Comparison of ENCODE assay signal across 8 cellular contexts in the genomic region with DNA sequence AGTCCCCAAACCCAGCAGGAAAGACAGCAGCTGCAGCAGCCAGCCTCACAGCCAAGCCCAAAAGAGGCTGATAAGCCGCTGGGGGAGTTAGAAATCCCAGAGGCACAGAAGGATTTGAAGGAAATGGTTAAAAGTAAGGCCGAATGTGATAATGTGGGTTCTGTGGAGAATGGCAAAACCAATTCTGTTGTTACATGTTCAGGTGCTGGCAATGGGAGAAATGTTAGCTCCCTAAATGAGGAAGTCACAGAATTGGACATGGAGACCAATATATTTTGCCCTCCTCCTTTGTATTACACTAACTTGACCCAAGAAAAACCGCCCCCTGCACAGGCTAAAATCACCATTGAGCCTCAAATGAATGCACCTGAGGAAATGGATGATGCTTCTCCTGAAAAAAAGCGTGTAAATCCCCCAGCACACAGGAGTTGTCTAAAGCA. TPM values are rescaled to one million over a fixed set of nuclear protein-coding genes. Genes with fewer than 3 reads are reported as not detected.
DNase-seq lines count a peak whose midpoint lies in the region; ATAC-seq and TF ChIP-seq lines count a peak whose summit lies in the region.

No MANE protein-coding gene starts in this region.

- H3K27ac ChIP-seq in CD4-positive, alpha-beta T cell (ENCODE audit: low read depth, low read length), result no peak overlapping the region
- peak overlapping the region; percentile 37; the same call in 1 of the 2 replicates for H3K27ac ChIP-seq in MM.1S (ENCODE audit: low read length)
- no peak overlapping the region for H3K27ac ChIP-seq in duodenal mucosa (ENCODE audit: low read depth, low read length)
- H3K27ac ChIP-seq in neural cell (ENCODE audit: low read length), result no peak overlapping the region

- H3K4me2 ChIP-seq in MM.1S (ENCODE audit: low read depth, low read length) (peak overlapping the region; percentile 77), neural cell (ENCODE audit: low read length) (no peak overlapping the region)

- TF ChIP-seq EP300 in neural cell (conservative IDR thresholded peaks at IDR 0.05; ENCODE audit: poor library complexity, severe bottlenecking), result no peak

- H3K9me2 ChIP-seq in MM.1S (replicated peaks; ENCODE audit: insufficient read depth, low read length) (no peaks in the 10 kb centered on the region), neural cell (ENCODE audit: insufficient read depth, low read length) (no peaks in the 10 kb centered on the region)

- H3F3A ChIP-seq in MM.1S (ENCODE audit: insufficient read depth, low read length), result peaks cover 22% of the 10 kb centered on the region
- H3F3A ChIP-seq in neural cell (ENCODE audit: insufficient read depth, low read length, poor library complexity, severe bottlenecking), result no peaks in the 10 kb centered on the region

- no peak for TF ChIP-seq CTCF in CD4-positive, alpha-beta T cell (IDR thresholded peaks at IDR 0.05)
- no peak for TF ChIP-seq CTCF in MM.1S (IDR thresholded peaks at IDR 0.05; ENCODE audit: low read length)
- no peak for TF ChIP-seq CTCF in neural cell (IDR thresholded peaks at IDR 0.05; ENCODE audit: poor library complexity, severe bottlenecking)

- H3K9me3 ChIP-seq in CD4-positive, alpha-beta T cell (ENCODE audit: control insufficient read depth, low read length), result peaks cover 12% of the 10 kb centered on the region
- H3K9me3 ChIP-seq in MM.1S (replicated peaks; ENCODE audit: insufficient read depth, low read length) (no peaks in the 10 kb centered on the region), duodenal mucosa (ENCODE audit: control insufficient read depth in 1 of 2, low read length in 2 of 2) (no peaks in the 10 kb centered on the region), neural cell (ENCODE audit: low read length) (no peaks in the 10 kb centered on the region)

- peaks cover 32% of the 10 kb centered on the region for H3K4me1 Mint-ChIP-seq in CD4-positive, alpha-beta T cell (ENCODE audit: low read depth)

- DNase-seq in CD4-positive, alpha-beta T cell, result no peak
- DNase-seq in MM.1S, result no peak
- no peak for DNase-seq in NCI-H524 (lab: John Stamatoyannopoulos, UW)
- DNase-seq in NCI-H1417 (lab: John Stamatoyannopoulos, UW), result no peak
- DNase-seq in NCI-H1436 (lab: John Stamatoyannopoulos, UW), result no peak
- DNase-seq in dedifferentiated amniotic fluid mesenchymal stem cell (ENCODE audit: extremely low spot score), result no peak

- TF ChIP-seq RAD21 in neural cell (conservative IDR thresholded peaks at IDR 0.05), result no peak

- intact Hi-C loops in CD4-positive, alpha-beta T cell (cut with DNase I, micrococcal nuclease), result loop anchor here (10.0 kb wide), 2 partner anchors 149 to 941 kb away; partner anchors contain the start of gene NTPCR (in 1 of the 2)

- no peaks in the 10 kb centered on the region for H3K36me3 ChIP-seq in MM.1S (replicated peaks; ENCODE audit: insufficient read depth, low read length)
- H3K36me3 ChIP-seq in duodenal mucosa (ENCODE audit: control insufficient read depth in 1 of 2, insufficient read depth in 2 of 2, low read length in 2 of 2), result no peaks in the 10 kb centered on the region
- H3K36me3 ChIP-seq in neural cell (ENCODE audit: insufficient read depth, low read length), result no peaks in the 10 kb centered on the region

- CTCF ChIA-PET in CD4-positive, alpha-beta T cell (lab: Charles Lee), result no interaction called here

- H3K79me2 ChIP-seq in MM.1S (ENCODE audit: low read length), result no peaks in the 10 kb centered on the region
- no peaks in the 10 kb centered on the region for H3K79me2 ChIP-seq in neural cell (replicated peaks; ENCODE audit: insufficient read depth, low read length)

- peak overlapping the region; percentile 72; the same call in 1 of the 2 replicates for H3K9ac ChIP-seq in MM.1S (ENCODE audit: low read length)
- H3K9ac ChIP-seq in duodenal mucosa (ENCODE audit: low read depth in 1 of 2, low read length in 2 of 2), result peak overlapping the region; percentile 67 to 80
- H3K9ac ChIP-seq in neural cell (ENCODE audit: low read length), result peak overlapping the region; percentile 75

- H4K20me1 ChIP-seq in MM.1S (ENCODE audit: insufficient read depth, low read length) (no peaks in the 10 kb centered on the region), neural cell (ENCODE audit: insufficient read depth) (no peaks in the 10 kb centered on the region)

- peaks cover 33% of the 10 kb centered on the region for H3K4me1 ChIP-seq in MM.1S (ENCODE audit: low read length)
- peaks cover 8 to 23% of the 10 kb centered on the region in 2 donors for H3K4me1 ChIP-seq in duodenal mucosa (ENCODE audit: control insufficient read depth in 1 of 2, insufficient read depth in 2 of 2, low read length in 2 of 2)

- no peaks in the 10 kb centered on the region for H3K27me3 Mint-ChIP-seq in CD4-positive, alpha-beta T cell

- H3K27ac Mint-ChIP-seq in CD4-positive, alpha-beta T cell, result peak overlapping the region; percentile 61

- H2AFZ ChIP-seq in MM.1S (ENCODE audit: low read length), result peak overlapping the region; percentile 84
- H2AFZ ChIP-seq in neural cell (ENCODE audit: low read depth, low read length), result no peak overlapping the region

- H3K36me3 Mint-ChIP-seq in CD4-positive, alpha-beta T cell (ENCODE audit: low read depth), result peaks cover 29% of the 10 kb centered on the region

- H3K4me3 Mint-ChIP-seq in CD4-positive, alpha-beta T cell, result peak overlapping the region; percentile 92

- POLR2A ChIA-PET in CD4-positive, alpha-beta T cell (lab: Charles Lee), result interaction anchor here (1.2 to 2.3 kb wide), 2 partner anchors 12 to 98 kb away, joined by 3 to 6 read pairs; no protein-coding TSS in a partner anchor

- no peaks in the 10 kb centered on the region for H3K27me3 ChIP-seq in CD4-positive, alpha-beta T cell (ENCODE audit: control insufficient read depth, insufficient read depth, low read length)
- H3K27me3 ChIP-seq in MM.1S (replicated peaks; ENCODE audit: insufficient read depth, low read length), result no peaks in the 10 kb centered on the region
- no peaks in the 10 kb centered on the region for H3K27me3 ChIP-seq in duodenal mucosa (ENCODE audit: control insufficient read depth in 1 of 2, insufficient read depth in 2 of 2, low read length in 2 of 2)
- no peaks in the 10 kb centered on the region for H3K27me3 ChIP-seq in neural cell (ENCODE audit: insufficient read depth, low read depth, low read length)

- H3K4me3 ChIP-seq in MM.1S (ENCODE audit: low read length) (peak overlapping the region; percentile 76), duodenal mucosa (ENCODE audit: low read depth in 1 of 2, low read length in 2 of 2) (peak overlapping the region; percentile 83 to 85), neural cell (ENCODE audit: low read length) (peak overlapping the region; percentile 71)

- H3K9me3 Mint-ChIP-seq in CD4-positive, alpha-beta T cell, result peaks cover 20% of the 10 kb centered on the region

- ATAC-seq in CD4-positive, alpha-beta T cell (ENCODE audit: poor library complexity), result no peak

TF ChIP-seq in neural cell, 6 proteins besides CTCF, POLR2A, EP300 and RAD21:
- TF ChIP-seq SMC3 (conservative IDR thresholded peaks at IDR 0.05; ENCODE audit: poor library complexity), result no peak
- no peak for TF ChIP-seq POLR2AphosphoS5 (IDR thresholded peaks at IDR 0.05)
- TF ChIP-seq EZH2 (IDR thresholded peaks at IDR 0.05; ENCODE audit: borderline replicate concordance, insufficient read depth, low read length, poor library complexity, severe bottlenecking), result no peak
- TF ChIP-seq TAF1 (IDR thresholded peaks at IDR 0.05; ENCODE audit: low read depth), result no peak
- TF ChIP-seq MXI1 (conservative IDR thresholded peaks at IDR 0.05; ENCODE audit: poor library complexity, severe bottlenecking), result no peak
- no peak for TF ChIP-seq REST (IDR thresholded peaks at IDR 0.05; ENCODE audit: borderline replicate concordance)

RNA-seq across cellular contexts. Expression of gene MAP10, which starts 0.9 kb away (rescaled TPM):
- 1 to 10 TPM in 1 of 2 experiments, under 1 TPM in 1; 0.99 to 1.2 TPM for total RNA-seq in CD4-positive, alpha-beta T cell
- 1.1 and 1.7 TPM in 2 replicates for polyA plus RNA-seq in neural cell
- 5.6 TPM in 2 replicates for polyA minus RNA-seq in neural cell
